9 cellular contexts compared by ENCODE assay signal in genomic region chr22:41699264-41700104, GRCh38. TPM values are rescaled to one million over a fixed set of nuclear protein-coding genes. Genes with fewer than 3 reads are reported as not detected.
DNase-seq lines count a peak whose midpoint lies in the region; ATAC-seq, FAIRE-seq and TF ChIP-seq lines count a peak whose summit lies in the region.
"Had no signal": no experiment of that assay in that cellular context is flagged by ENCODE, and none has a peak within 500 bp of the region (broad histone marks: within the 10 kb centered on the region; RNA-seq: fewer than 3 reads in every experiment).

Gene MEI1 (plus strand): TSS chr22:41699503. CDS start chr22:41699539, 36 bp downstream.

- H3K27me3 Mint-ChIP-seq in MCF 10A (ENCODE audit: insufficient read depth, unreplicated experiment) (no peaks in the 10 kb centered on the region), progenitor cell of endocrine pancreas (peaks cover 4% of the 10 kb centered on the region)
- peaks cover 7% of the 10 kb centered on the region for H3K27me3 Mint-ChIP-seq in activated T-helper 2 cell treated with anti-CD3 and anti-CD28 coated beads, Interferon-gamma antibody, Interleukin-2, Interleukin-4, amounts not matched to agents 10 μg/mL and 5 μg/mL and 100 μg/mL, durations not matched to agents 14 hours and 24 hours and 36 hours (ENCODE audit: low read depth)

- H3K4me3 Mint-ChIP-seq in MCF 10A (ENCODE audit: unreplicated experiment) (no peak within 1 kb of the TSS), progenitor cell of endocrine pancreas (ENCODE audit: low read depth) (no peak within 1 kb of the TSS)
- peak within 1 kb of the TSS; percentile 61 for H3K4me3 Mint-ChIP-seq in activated T-helper 2 cell treated with anti-CD3 and anti-CD28 coated beads, Interferon-gamma antibody, Interleukin-2, Interleukin-4, amounts not matched to agents 10 μg/mL and 5 μg/mL and 100 μg/mL, durations not matched to agents 14 hours and 24 hours and 36 hours (ENCODE audit: low read depth)

- peak; percentile 44 to 79 for DNase-seq in breast epithelium (ENCODE audit: low spot score in 2 of 2)
- no peak for DNase-seq in MCF 10A (ENCODE audit: unreplicated experiment)
- DNase-seq in activated T-helper 2 cell treated with anti-CD3 and anti-CD28 coated beads, Interferon-gamma antibody, Interleukin-2, Interleukin-4, amounts not matched to agents 10 μg/mL and 5 μg/mL and 100 μg/mL, durations not matched to agents 14 hours and 24 hours and 36 hours (ENCODE audit: low spot score): peak; percentile 84
- peak; percentile 85 to 90 for DNase-seq in frontal cortex (ENCODE audit: low spot score in 2 of 2)
- peak; percentile 26 for DNase-seq in progenitor cell of endocrine pancreas (ENCODE audit: low spot score, unreplicated experiment)
- peak; percentile 58 to 64 for DNase-seq in tibial nerve (ENCODE audit: low spot score in 2 of 2)
- no peak for DNase-seq in SW480 (ENCODE audit: low spot score)

- H3K27ac ChIP-seq in breast epithelium (no peak within 1 kb of the TSS), tibial nerve (no peak within 1 kb of the TSS)
- H3K27ac ChIP-seq: 22Rv1 had no signal

- POLR2A ChIA-PET in MCF 10A (lab: Yijun Ruan, JAX): interaction anchor here (0.8 to 2.6 kb wide), 5 partner anchors 11 to 145 kb away, joined by 3 to 8 read pairs (median 3); partner anchors contain the start of gene SNU13

- no peak for TF ChIP-seq EP300 in tibial nerve (IDR thresholded peaks at IDR 0.05)

- H3K4me1 ChIP-seq in breast epithelium (peaks cover 4 to 16% of the 10 kb centered on the region in 2 donors), tibial nerve (peaks cover 0 to 23% (median 8%) of the 10 kb centered on the region in 4 donors)

- peak within 1 kb of the TSS in 2 of 3 donors; percentile 20 to 57 for H3K4me3 ChIP-seq in breast epithelium
- H3K4me3 ChIP-seq in tibial nerve: peak within 1 kb of the TSS in 1 of 4 donors; percentile 18

- H3K4me1 Mint-ChIP-seq in MCF 10A (ENCODE audit: insufficient read depth, unreplicated experiment): peaks cover 6% of the 10 kb centered on the region
- peaks cover 11% of the 10 kb centered on the region for H3K4me1 Mint-ChIP-seq in activated T-helper 2 cell treated with anti-CD3 and anti-CD28 coated beads, Interferon-gamma antibody, Interleukin-2, Interleukin-4, amounts not matched to agents 10 μg/mL and 5 μg/mL and 100 μg/mL, durations not matched to agents 14 hours and 24 hours and 36 hours (ENCODE audit: low read depth)
- H3K4me1 Mint-ChIP-seq in progenitor cell of endocrine pancreas (ENCODE audit: low read depth): peaks cover 2% of the 10 kb centered on the region

- 54 to 72% methylated on average over 35 to 55 of the region's 69 CpGs for WGBS in tibial nerve, 2 donors

- intact Hi-C loops in breast epithelium (cut with DNase I; ENCODE audit: low total_unique reads): no loop called here
- intact Hi-C loops in MCF 10A (cut with micrococcal nuclease): no loop called here
- intact Hi-C loops in activated T-helper 2 cell treated with anti-CD3 and anti-CD28 coated beads, Interferon-gamma antibody, Interleukin-2, Interleukin-4, amounts not matched to agents 10 μg/mL and 5 μg/mL and 100 μg/mL, durations not matched to agents 14 hours and 24 hours and 36 hours (cut with micrococcal nuclease): loop anchor here (5.0 kb wide), 2 partner anchors 83 to 103 kb away; partner anchors contain the start of gene CCDC134

- H3K27me3 ChIP-seq in breast epithelium: no peaks in the 10 kb centered on the region
- H3K27me3 ChIP-seq in tibial nerve: no peaks in the 10 kb centered on the region

- CTCF ChIA-PET in MCF 10A (lab: Yijun Ruan, JAX): interaction anchor here (0.5 to 4.8 kb wide), 9 partner anchors 24 to 240 kb away, joined by 3 to 50 read pairs (median 3); no protein-coding TSS in a partner anchor

- no peak within 1 kb of the TSS for H3K27ac Mint-ChIP-seq in MCF 10A (ENCODE audit: low read depth, unreplicated experiment)
- peak within 1 kb of the TSS; percentile 83 for H3K27ac Mint-ChIP-seq in activated T-helper 2 cell treated with anti-CD3 and anti-CD28 coated beads, Interferon-gamma antibody, Interleukin-2, Interleukin-4, amounts not matched to agents 10 μg/mL and 5 μg/mL and 100 μg/mL, durations not matched to agents 14 hours and 24 hours and 36 hours
- no peak within 1 kb of the TSS for H3K27ac Mint-ChIP-seq in progenitor cell of endocrine pancreas

- ATAC-seq in HG03571 (IDR thresholded peaks at IDR 0.05; ENCODE audit: unreplicated experiment): no peak

- H3K36me3 Mint-ChIP-seq in MCF 10A (ENCODE audit: insufficient read depth, unreplicated experiment) (no peaks in the 10 kb centered on the region), progenitor cell of endocrine pancreas (ENCODE audit: insufficient read depth) (no peaks in the 10 kb centered on the region)
- peaks cover 2% of the 10 kb centered on the region for H3K36me3 Mint-ChIP-seq in activated T-helper 2 cell treated with anti-CD3 and anti-CD28 coated beads, Interferon-gamma antibody, Interleukin-2, Interleukin-4, amounts not matched to agents 10 μg/mL and 5 μg/mL and 100 μg/mL, durations not matched to agents 14 hours and 24 hours and 36 hours (ENCODE audit: low read depth)

- BruUV-seq in MCF 10A (replicated peaks; lab: Mats Ljungman, UMichigan): no TSS peak

- H3K9me3 Mint-ChIP-seq in MCF 10A (ENCODE audit: unreplicated experiment): no peaks in the 10 kb centered on the region
- no peaks in the 10 kb centered on the region for H3K9me3 Mint-ChIP-seq in activated T-helper 2 cell treated with anti-CD3 and anti-CD28 coated beads, Interferon-gamma antibody, Interleukin-2, Interleukin-4, amounts not matched to agents 10 μg/mL and 5 μg/mL and 100 μg/mL, durations not matched to agents 14 hours and 24 hours and 36 hours
- H3K9me3 Mint-ChIP-seq in progenitor cell of endocrine pancreas (ENCODE audit: low read depth): no peaks in the 10 kb centered on the region

- no peaks in the 10 kb centered on the region for H3K9me3 ChIP-seq in breast epithelium
- H3K9me3 ChIP-seq in tibial nerve: no peaks in the 10 kb centered on the region

- TF ChIP-seq CTCF in breast epithelium (IDR thresholded peaks at IDR 0.05): no peak
- no peak for TF ChIP-seq CTCF in MCF 10A (IDR thresholded peaks at IDR 0.05; ENCODE audit: unreplicated experiment)
- no peak for TF ChIP-seq CTCF in progenitor cell of endocrine pancreas (IDR thresholded peaks at IDR 0.05; ENCODE audit: unreplicated experiment)
- no peak for TF ChIP-seq CTCF in tibial nerve (IDR thresholded peaks at IDR 0.05)

- FAIRE-seq in frontal cortex (lab: Jason Lieb, UNC): no peak

- H3K36me3 ChIP-seq in breast epithelium: no peaks in the 10 kb centered on the region
- H3K36me3 ChIP-seq in tibial nerve: peaks cover 0 to under 1% (median 0%) of the 10 kb centered on the region in 3 donors

- TF ChIP-seq POLR2A in breast epithelium (IDR thresholded peaks at IDR 0.05) (no peak), tibial nerve (IDR thresholded peaks at IDR 0.05) (no peak)

RNA-seq across cellular contexts. Expression of gene MEI1, which starts in this region (rescaled TPM):
- total RNA-seq in breast epithelium (10 to 100 TPM in 1 of 3 donors, 1 to 10 TPM in 2; 1.3 to 12.1 (median 4.3) TPM), MCF 10A (2022) (not detected in 2 replicates), frontal cortex (0.41 TPM), progenitor cell of endocrine pancreas (1.0 and 1.5 TPM in 2 replicates), tibial nerve (1 to 10 TPM in 1 of 4 donors, under 1 TPM in 2, not detected in 1; under 0.01 to 1.8 (median 0.44) TPM)
- 24.6 and 26.1 TPM in 2 replicates for total RNA-seq in activated T-helper 2 cell treated with anti-CD3 and anti-CD28 coated beads, Interferon-gamma antibody, Interleukin-2, Interleukin-4, amounts not matched to agents 10 μg/mL and 5 μg/mL and 100 μg/mL, durations not matched to agents 14 hours and 24 hours and 36 hours

Comparison
In these comparisons a context has a peak if more than half of its experiments do, and no peak if none do; other contexts are left out.
1. DNase-seq: peak in breast epithelium (2 of 2), activated T-helper 2 cell treated with anti-CD3 and anti-CD28 coated beads, Interferon-gamma antibody, Interleukin-2, Interleukin-4, amounts not matched to agents 10 μg/mL and 5 μg/mL and 100 μg/mL, durations not matched to agents 14 hours and 24 hours and 36 hours (single experiment), progenitor cell of endocrine pancreas (single experiment) and tibial nerve (2 of 2); none in MCF 10A (single experiment) and SW480 (single experiment).
2. Peak in DNase-seq in frontal cortex; RNA of the gene not detected or under 1 TPM.